1 cellular context compared by ENCODE assay signal in genomic region chr20:62010551-62011402, GRCh38.
TF ChIP-seq lines count a peak whose summit lies in the region.

No MANE protein-coding gene starts in this region.

TF ChIP-seq in HepG2, 621 proteins besides CTCF, POLR2A, EP300 and RAD21 (continued from another document):
- TF ChIP-seq EEA1 (CRISPR knock-in tag; IDR thresholded peaks at IDR 0.05; ENCODE audit: borderline replicate concordance) (no peak), SOX6 (IDR thresholded peaks at IDR 0.05) (no peak), SOX6 (CRISPR knock-in tag; IDR thresholded peaks at IDR 0.05) (0 out of 2 replicates have a peak, but pooled peaks have one; percentile 24), ZNF501 (CRISPR knock-in tag; IDR thresholded peaks at IDR 0.05) (peak; percentile 57), REL (CRISPR knock-in tag; conservative IDR thresholded peaks at IDR 0.05) (no peak), ZNF142 (CRISPR knock-in tag; IDR thresholded peaks at IDR 0.05) (no peak), ELK4 (CRISPR knock-in tag; IDR thresholded peaks at IDR 0.05; ENCODE audit: borderline replicate concordance) (no peak), ZNF891 (CRISPR knock-in tag; IDR thresholded peaks at IDR 0.05) (peak; percentile 67; the same call in 1 of the 2 replicates), MYPOP (CRISPR knock-in tag; IDR thresholded peaks at IDR 0.05) (peak; percentile 57; the same call in 1 of the 2 replicates), ZNF230 (CRISPR knock-in tag; IDR thresholded peaks at IDR 0.05) (0 out of 2 replicates have a peak, but pooled peaks have one; percentile 29), BRF2 (CRISPR knock-in tag; IDR thresholded peaks at IDR 0.05) (no peak), ZIK1 (CRISPR knock-in tag; IDR thresholded peaks at IDR 0.05; ENCODE audit: borderline replicate concordance, low read depth) (no peak), TBX2 (CRISPR knock-in tag; IDR thresholded peaks at IDR 0.05; ENCODE audit: borderline replicate concordance) (no peak; the same call in 1 of the 2 replicates), ZNF784 (CRISPR knock-in tag; IDR thresholded peaks at IDR 0.05; ENCODE audit: borderline replicate concordance) (peak; percentile 54; the same call in 1 of the 2 replicates), PITX1 (CRISPR knock-in tag; IDR thresholded peaks at IDR 0.05) (0 out of 2 replicates have a peak, but pooled peaks have one; percentile 29), HBP1 (CRISPR knock-in tag; IDR thresholded peaks at IDR 0.05; ENCODE audit: low read depth) (0 out of 2 replicates have a peak, but pooled peaks have one; percentile 39), MXD4 (CRISPR knock-in tag; IDR thresholded peaks at IDR 0.05) (peak; percentile 50; the same call in 1 of the 2 replicates), ZNF558 (CRISPR knock-in tag; IDR thresholded peaks at IDR 0.05; ENCODE audit: borderline replicate concordance) (no peak), ARID3A (IDR thresholded peaks at IDR 0.05; ENCODE audit: low read depth, low read length) (0 out of 2 replicates have a peak, but pooled peaks have one; percentile 27)
TF ChIP-seq in HepG2: peak in this region for 88.
